19 cellular contexts compared by ENCODE assay signal in the genomic region with DNA sequence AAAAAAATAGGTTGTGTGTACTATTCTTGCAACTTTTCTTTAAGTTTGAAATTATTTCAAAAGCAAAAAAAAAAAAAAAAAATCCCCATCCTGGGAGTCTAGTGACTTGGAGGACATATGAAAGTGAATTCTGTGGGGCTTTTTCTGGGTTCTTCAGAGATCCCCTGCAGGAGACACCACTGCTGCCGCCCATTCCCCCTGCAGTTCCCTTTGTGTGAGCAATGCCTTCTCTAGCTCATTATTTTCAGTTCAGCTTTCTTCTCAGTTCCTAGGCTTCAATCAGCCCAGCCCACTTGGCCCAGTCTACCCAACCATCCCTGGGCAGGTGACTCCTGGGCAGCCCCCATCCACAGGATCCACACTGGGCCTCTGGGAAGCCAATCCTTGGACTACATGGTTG. TPM values are rescaled to one million over a fixed set of nuclear protein-coding genes. Genes with fewer than 3 reads are reported as not detected.
DNase-seq lines count a peak whose midpoint lies in the region; ATAC-seq, FAIRE-seq and TF ChIP-seq lines count a peak whose summit lies in the region.
"Had no signal": no experiment of that assay in that cellular context is flagged by ENCODE, and none has a peak within 500 bp of the region (broad histone marks: within the 10 kb centered on the region; RNA-seq: fewer than 3 reads in every experiment).

No MANE protein-coding gene starts in this region.

- BruUV-seq in GM12878 (replicated peaks; lab: Mats Ljungman, UMichigan): no TSS peak

- TF ChIP-seq EP300 in GM12878 (IDR thresholded peaks at IDR 0.05; ENCODE audit: borderline replicate concordance in 1 of 2, control insufficient read depth in 1 of 2, low read depth in 2 of 2, low read length in 2 of 2): no peak

- no peak overlapping the region for H3K4me3 Mint-ChIP-seq in activated naive CD8-positive, alpha-beta T cell
- H3K4me3 Mint-ChIP-seq in activated naive CD8-positive, alpha-beta T cell treated with anti-CD3 and anti-CD28 coated beads for 36 hours: no peak overlapping the region
- no peak overlapping the region for H3K4me3 Mint-ChIP-seq in activated T-helper 1 cell treated with anti-CD3 and anti-CD28 coated beads, Interleukin-12 subunit alpha, Interleukin-12 subunit beta, Interleukin-2, Interleukin-4 antibody, amounts not matched to agents 30 ng/mL and 10 ng/mL and 1 ng/mL, durations not matched to agents 14 hours and 24 hours and 36 hours
- H3K4me3 Mint-ChIP-seq in stimulated activated memory B cell treated with anti-CD40 and anti-IgM and Interleukin-4, amounts not matched to agents 10 μg/mL and 1 μg/mL and 100 μg/mL, for 72 hours: no peak overlapping the region
- H3K4me3 Mint-ChIP-seq: HFFc6 had no signal

- no peak overlapping the region for H3K27ac ChIP-seq in GM12878 (ENCODE audit: control insufficient read depth, insufficient read depth)

- H3K27ac Mint-ChIP-seq in activated naive CD8-positive, alpha-beta T cell: peak overlapping the region; percentile 51
- no peak overlapping the region for H3K27ac Mint-ChIP-seq in activated naive CD8-positive, alpha-beta T cell treated with anti-CD3 and anti-CD28 coated beads for 36 hours
- H3K27ac Mint-ChIP-seq in activated T-helper 1 cell treated with anti-CD3 and anti-CD28 coated beads, Interleukin-12 subunit alpha, Interleukin-12 subunit beta, Interleukin-2, Interleukin-4 antibody, amounts not matched to agents 30 ng/mL and 10 ng/mL and 1 ng/mL, durations not matched to agents 14 hours and 24 hours and 36 hours: peak overlapping the region; percentile 25
- no peak overlapping the region for H3K27ac Mint-ChIP-seq in stimulated activated memory B cell treated with anti-CD40 and anti-IgM and Interleukin-4, amounts not matched to agents 10 μg/mL and 1 μg/mL and 100 μg/mL, for 72 hours
- H3K27ac Mint-ChIP-seq: HFFc6 had no signal

- no peaks in the 10 kb centered on the region for H3K27me3 ChIP-seq in GM12878 (replicated peaks in 1 of 2; ENCODE audit: control insufficient read depth in 2 of 2, insufficient read depth in 2 of 2, low read length in 1 of 2)

- no peaks in the 10 kb centered on the region for H3K36me3 ChIP-seq in GM12878 (ENCODE audit: control insufficient read depth in 2 of 2, insufficient read depth in 2 of 2, low read length in 1 of 2)

- H3K9me3 ChIP-seq in GM12878 (replicated peaks; ENCODE audit: control insufficient read depth, insufficient read depth, low read length): no peaks in the 10 kb centered on the region

- no peak overlapping the region for H3K9ac ChIP-seq in GM12878 (ENCODE audit: control insufficient read depth, insufficient read depth, low read length)

- H3K36me3 Mint-ChIP-seq in activated naive CD8-positive, alpha-beta T cell: peaks cover 13% of the 10 kb centered on the region
- H3K36me3 Mint-ChIP-seq in activated naive CD8-positive, alpha-beta T cell treated with anti-CD3 and anti-CD28 coated beads for 36 hours: peaks cover 12% of the 10 kb centered on the region
- H3K36me3 Mint-ChIP-seq in activated T-helper 1 cell treated with anti-CD3 and anti-CD28 coated beads, Interleukin-12 subunit alpha, Interleukin-12 subunit beta, Interleukin-2, Interleukin-4 antibody, amounts not matched to agents 30 ng/mL and 10 ng/mL and 1 ng/mL, durations not matched to agents 14 hours and 24 hours and 36 hours (ENCODE audit: low read depth): peaks cover 25% of the 10 kb centered on the region
- H3K36me3 Mint-ChIP-seq in stimulated activated memory B cell treated with anti-CD40 and anti-IgM and Interleukin-4, amounts not matched to agents 10 μg/mL and 1 μg/mL and 100 μg/mL, for 72 hours: no peaks in the 10 kb centered on the region

- no peak for TF ChIP-seq RAD21 in GM12878 (IDR thresholded peaks at IDR 0.05; ENCODE audit: insufficient read depth, low read depth, low read length)

- intact Hi-C loops in activated T-helper 1 cell treated with anti-CD3 and anti-CD28 coated beads, Interleukin-12 subunit alpha, Interleukin-12 subunit beta, Interleukin-2, Interleukin-4 antibody, amounts not matched to agents 30 ng/mL and 10 ng/mL and 1 ng/mL, durations not matched to agents 14 hours and 24 hours and 36 hours (cut with micrococcal nuclease): no loop called here
- intact Hi-C loops in GM12878 (cut with micrococcal nuclease; ENCODE audit: unreplicated experiment): no loop called here

- no peak overlapping the region for H2AFZ ChIP-seq in GM12878 (ENCODE audit: control insufficient read depth, low read depth, low read length)

- POLR2A ChIA-PET in GM12878 (lab: Charles Lee): interaction anchor here (0.6 to 0.7 kb wide), 3 partner anchors 16 to 754 kb away, joined by 4 to 6 read pairs (median 4); a partner anchor contains a TSS

- no peaks in the 10 kb centered on the region for H3K9me3 Mint-ChIP-seq in activated naive CD8-positive, alpha-beta T cell (ENCODE audit: low read depth)
- peaks cover 4% of the 10 kb centered on the region for H3K9me3 Mint-ChIP-seq in activated naive CD8-positive, alpha-beta T cell treated with anti-CD3 and anti-CD28 coated beads for 36 hours
- H3K9me3 Mint-ChIP-seq in activated T-helper 1 cell treated with anti-CD3 and anti-CD28 coated beads, Interleukin-12 subunit alpha, Interleukin-12 subunit beta, Interleukin-2, Interleukin-4 antibody, amounts not matched to agents 30 ng/mL and 10 ng/mL and 1 ng/mL, durations not matched to agents 14 hours and 24 hours and 36 hours: peaks cover 13% of the 10 kb centered on the region
- peaks cover 5% of the 10 kb centered on the region for H3K9me3 Mint-ChIP-seq in stimulated activated memory B cell treated with anti-CD40 and anti-IgM and Interleukin-4, amounts not matched to agents 10 μg/mL and 1 μg/mL and 100 μg/mL, for 72 hours
- H3K9me3 Mint-ChIP-seq: HFFc6 had no signal

- H3K79me2 ChIP-seq in GM12878 (ENCODE audit: control insufficient read depth, insufficient read depth, low read length): no peaks in the 10 kb centered on the region

- SMC1A ChIA-PET in GM12878 (lab: Charles Lee; ENCODE audit: uncharacterized antibody, unreplicated experiment): no interaction called here

- no peak for TF ChIP-seq CTCF in GM12878 (IDR thresholded peaks at IDR 0.05 in 2 of 3, conservative IDR thresholded peaks at IDR 0.05 in 1 of 3; ENCODE audit: control insufficient read depth in 2 of 3, extremely low read depth in 1 of 3, insufficient read depth in 1 of 3, low read depth in 3 of 3, low read length in 3 of 3)

- no peaks in the 10 kb centered on the region for H4K20me1 ChIP-seq in GM12878 (ENCODE audit: control insufficient read depth, insufficient read depth)

- DNase-seq in activated naive CD8-positive, alpha-beta T cell treated with anti-CD3 and anti-CD28 coated beads for 36 hours: no peak
- no peak for DNase-seq in activated T-helper 1 cell treated with anti-CD3 and anti-CD28 coated beads, Interleukin-12 subunit alpha, Interleukin-12 subunit beta, Interleukin-2, Interleukin-4 antibody, amounts not matched to agents 30 ng/mL and 10 ng/mL and 1 ng/mL, durations not matched to agents 14 hours and 24 hours and 36 hours (ENCODE audit: low spot score)
- DNase-seq in GM12878 (ENCODE audit: low read depth, low spot score) (no peak), NCI-H226 (no peak)
- DNase-seq: ACHN, C1 segment of cervical spinal cord, H7, IMR-90, NCI-H187, NCI-H2227 treated with DMSO at 0.1 percent for 48 hours, SHP77 had no signal

- RAD21 ChIA-PET in GM12878 (lab: Charles Lee; ENCODE audit: unreplicated experiment): interaction anchor here (0.6 kb wide), 1 partner anchor 83 kb away, joined by 3 read pairs; no protein-coding TSS in a partner anchor

- peaks cover 40% of the 10 kb centered on the region for H3K4me1 Mint-ChIP-seq in activated naive CD8-positive, alpha-beta T cell (ENCODE audit: low read depth)
- peaks cover 46% of the 10 kb centered on the region for H3K4me1 Mint-ChIP-seq in activated naive CD8-positive, alpha-beta T cell treated with anti-CD3 and anti-CD28 coated beads for 36 hours
- H3K4me1 Mint-ChIP-seq in activated T-helper 1 cell treated with anti-CD3 and anti-CD28 coated beads, Interleukin-12 subunit alpha, Interleukin-12 subunit beta, Interleukin-2, Interleukin-4 antibody, amounts not matched to agents 30 ng/mL and 10 ng/mL and 1 ng/mL, durations not matched to agents 14 hours and 24 hours and 36 hours (ENCODE audit: low read depth): peaks cover 66% of the 10 kb centered on the region
- peaks cover 4% of the 10 kb centered on the region for H3K4me1 Mint-ChIP-seq in stimulated activated memory B cell treated with anti-CD40 and anti-IgM and Interleukin-4, amounts not matched to agents 10 μg/mL and 1 μg/mL and 100 μg/mL, for 72 hours

- no peak for TF ChIP-seq POLR2A in GM12878 (IDR thresholded peaks at IDR 0.05; ENCODE audit: low read depth, low read length)

- no peak for FAIRE-seq in GM12878 (lab: Jason Lieb, UNC)
- FAIRE-seq: D721Med had no signal

- H3K4me3 ChIP-seq in GM12878: no peak overlapping the region

- 0% methylated on average over 1 of the region's 1 CpG for WGBS in GM12878 (ENCODE audit: insufficient coverage, insufficient replicate concordance, low lambda C conversion rate, missing lambda C conversion rate)

- in situ Hi-C loops in GM12878 (cut with MboI): no loop called here

- ATAC-seq in GM12878 (peak; percentile 52), GM18867 (IDR thresholded peaks at IDR 0.05; ENCODE audit: unreplicated experiment) (no peak)
- peak; percentile 43 for ATAC-seq in stimulated activated memory B cell treated with anti-CD40 and anti-IgM and Interleukin-4, amounts not matched to agents 10 μg/mL and 1 μg/mL and 100 μg/mL, for 72 hours

- no peak overlapping the region for H3K4me2 ChIP-seq in GM12878 (ENCODE audit: control insufficient read depth, insufficient read depth)

- no peaks in the 10 kb centered on the region for H3K27me3 Mint-ChIP-seq in activated naive CD8-positive, alpha-beta T cell
- no peaks in the 10 kb centered on the region for H3K27me3 Mint-ChIP-seq in activated naive CD8-positive, alpha-beta T cell treated with anti-CD3 and anti-CD28 coated beads for 36 hours
- no peaks in the 10 kb centered on the region for H3K27me3 Mint-ChIP-seq in activated T-helper 1 cell treated with anti-CD3 and anti-CD28 coated beads, Interleukin-12 subunit alpha, Interleukin-12 subunit beta, Interleukin-2, Interleukin-4 antibody, amounts not matched to agents 30 ng/mL and 10 ng/mL and 1 ng/mL, durations not matched to agents 14 hours and 24 hours and 36 hours (ENCODE audit: insufficient read depth)
- H3K27me3 Mint-ChIP-seq in stimulated activated memory B cell treated with anti-CD40 and anti-IgM and Interleukin-4, amounts not matched to agents 10 μg/mL and 1 μg/mL and 100 μg/mL, for 72 hours: no peaks in the 10 kb centered on the region

- H3K4me1 ChIP-seq in GM12878 (ENCODE audit: control insufficient read depth, insufficient read depth, low read length): no peaks in the 10 kb centered on the region; the same call in 1 of the 2 replicates

- CTCF ChIA-PET in GM12878 (lab: Yijun Ruan, JAX): interaction anchor here (0.6 to 1.6 kb wide), 5 partner anchors 10 to 145 kb away, joined by 3 to 4 read pairs (median 3); a partner anchor contains a TSS

RNA-seq across cellular contexts. Expression of a gene that starts 16.8 kb away (rescaled TPM):
- under 1 TPM in 1 of 2 experiments, not detected in 1; 0.36 TPM for total RNA-seq in activated naive CD8-positive, alpha-beta T cell treated with anti-CD3 and anti-CD28 coated beads for 36 hours
- total RNA-seq in activated T-helper 1 cell treated with anti-CD3 and anti-CD28 coated beads, Interleukin-12 subunit alpha, Interleukin-12 subunit beta, Interleukin-2, Interleukin-4 antibody, amounts not matched to agents 30 ng/mL and 10 ng/mL and 1 ng/mL, durations not matched to agents 14 hours and 24 hours and 36 hours: 15.9 and 17.9 TPM in 2 replicates
- not detected in 2 replicates for total RNA-seq in GM12878 (2013; cell fraction: nucleolus; rRNA removed)
- not detected in 2 replicates for total RNA-seq in GM12878 (2014; rRNA removed)
- total RNA-seq in GM12878 (2014; rRNA removed; fragmentation: Illumina TruSeq; extraction: Trizol): not detected in 2 replicates
- total RNA-seq in GM12878 (2021): not detected in 2 replicates
- polyA plus RNA-seq in GM12878 (2011; ENCODE audit: low read depth): not detected
- 0.10 and 0.15 TPM in 2 replicates for polyA plus RNA-seq in GM12878 (2011; rRNA removed)
- 0.07 TPM in 1 of 2 replicates, not detected in the other for polyA plus RNA-seq in GM12878 (2011; cell fraction: cytosol; rRNA removed)
- polyA plus RNA-seq in GM12878 (2011; cell fraction: nucleus; rRNA removed): 0.13 TPM in 1 of 2 replicates, not detected in the other
- not detected in 2 replicates for polyA plus RNA-seq in GM12878 (2012)
- not detected in 2 replicates for polyA plus RNA-seq in GM12878 (2014; fragmentation: Illumina TruSeq; extraction: Trizol)
- under 1 TPM; 0.04 to 0.27 TPM for polyA plus RNA-seq in GM12878 (2014; fragmentation: Nextera tagmentation; extraction: Ambion mirVana)
- 0.05 TPM in 1 of 2 replicates, not detected in the other for polyA plus RNA-seq in GM12878 (2014; rRNA removed)
- not detected for polyA plus RNA-seq in GM12878 (2016; fragmentation: Nextera tagmentation; extraction: Ambion mirVana)
- 0.26 TPM in 1 of 2 replicates, not detected in the other for polyA minus RNA-seq in GM12878 (2011; rRNA and poly(A)+ RNA removed)
- polyA minus RNA-seq in GM12878 (2011; cell fraction: cytosol; rRNA and poly(A)+ RNA removed): not detected in 2 replicates
- not detected in 2 replicates for polyA minus RNA-seq in GM12878 (2011; cell fraction: nucleus; rRNA and poly(A)+ RNA removed)
- total RNA-seq: H7, HFFc6, HT-29 had no signal

RNA-seq across cellular contexts. Expression of a gene that starts 34.4 kb away (rescaled TPM):
- 100 to 1,000 TPM; 194 to 204 TPM for total RNA-seq in activated naive CD8-positive, alpha-beta T cell treated with anti-CD3 and anti-CD28 coated beads for 36 hours
- total RNA-seq in activated T-helper 1 cell treated with anti-CD3 and anti-CD28 coated beads, Interleukin-12 subunit alpha, Interleukin-12 subunit beta, Interleukin-2, Interleukin-4 antibody, amounts not matched to agents 30 ng/mL and 10 ng/mL and 1 ng/mL, durations not matched to agents 14 hours and 24 hours and 36 hours: 378 and 384 TPM in 2 replicates
- 130 and 146 TPM in 2 replicates for total RNA-seq in GM12878 (2013; cell fraction: nucleolus; rRNA removed)
- total RNA-seq in GM12878 (2014; rRNA removed) (57.0 and 61.6 TPM in 2 replicates), GM12878 (2014; rRNA removed; fragmentation: Illumina TruSeq; extraction: Trizol) (78.2 and 81.8 TPM in 2 replicates), GM12878 (2021) (62.6 and 67.5 TPM in 2 replicates)
- polyA plus RNA-seq in GM12878 (2011; ENCODE audit: low read depth): 53.6 TPM
- polyA plus RNA-seq in GM12878 (2011; rRNA removed) (119 and 148 TPM in 2 replicates), GM12878 (2014; fragmentation: Illumina TruSeq; extraction: Trizol) (88.2 and 103 TPM in 2 replicates), GM12878 (2014; fragmentation: Nextera tagmentation; extraction: Ambion mirVana) (100 to 1,000 TPM; 117 to 121 TPM), GM12878 (2014; rRNA removed) (64.3 and 83.5 TPM in 2 replicates), GM12878 (2016; fragmentation: Nextera tagmentation; extraction: Ambion mirVana) (100 to 1,000 TPM; 105 to 115 TPM)
- 74.9 and 86.1 TPM in 2 replicates for polyA plus RNA-seq in GM12878 (2011; cell fraction: cytosol; rRNA removed)
- polyA plus RNA-seq in GM12878 (2011; cell fraction: nucleus; rRNA removed): 263 and 305 TPM in 2 replicates
- polyA plus RNA-seq in GM12878 (2012): 66.3 and 74.1 TPM in 2 replicates
- polyA minus RNA-seq in GM12878 (2011; rRNA and poly(A)+ RNA removed): 73.3 and 83.2 TPM in 2 replicates
- polyA minus RNA-seq in GM12878 (2011; cell fraction: cytosol; rRNA and poly(A)+ RNA removed): 22.2 and 25.5 TPM in 2 replicates
- polyA minus RNA-seq in GM12878 (2011; cell fraction: nucleus; rRNA and poly(A)+ RNA removed): 105 and 127 TPM in 2 replicates
- total RNA-seq: H7, HT-29, M059J, RPMI7951 had no signal

RNA-seq across cellular contexts. Expression of a gene that starts 46.2 kb away (rescaled TPM):
- 10 to 100 TPM; 11.4 to 13.1 TPM for total RNA-seq in activated naive CD8-positive, alpha-beta T cell treated with anti-CD3 and anti-CD28 coated beads for 36 hours
- total RNA-seq in activated T-helper 1 cell treated with anti-CD3 and anti-CD28 coated beads, Interleukin-12 subunit alpha, Interleukin-12 subunit beta, Interleukin-2, Interleukin-4 antibody, amounts not matched to agents 30 ng/mL and 10 ng/mL and 1 ng/mL, durations not matched to agents 14 hours and 24 hours and 36 hours: 501 and 509 TPM in 2 replicates
- 0.69 TPM in 1 of 2 replicates, not detected in the other for total RNA-seq in GM12878 (2013; cell fraction: nucleolus; rRNA removed)
- total RNA-seq in GM12878 (2014; rRNA removed) (0.22 and 0.34 TPM in 2 replicates), GM12878 (2014; rRNA removed; fragmentation: Illumina TruSeq; extraction: Trizol) (0.18 TPM in 1 of 2 replicates, not detected in the other), GM12878 (2021) (0.24 and 0.51 TPM in 2 replicates)
- not detected for polyA plus RNA-seq in GM12878 (2011; ENCODE audit: low read depth)
- polyA plus RNA-seq in GM12878 (2011; rRNA removed) (0.13 and 0.26 TPM in 2 replicates), GM12878 (2014; fragmentation: Illumina TruSeq; extraction: Trizol) (0.13 TPM in 1 of 2 replicates, not detected in the other), GM12878 (2014; fragmentation: Nextera tagmentation; extraction: Ambion mirVana) (under 1 TPM; 0.07 to 0.08 TPM), GM12878 (2014; rRNA removed) (0.26 TPM in 1 of 2 replicates, not detected in the other), GM12878 (2016; fragmentation: Nextera tagmentation; extraction: Ambion mirVana) (under 1 TPM; 0.20 to 0.48 TPM)
- 0.31 and 0.32 TPM in 2 replicates for polyA plus RNA-seq in GM12878 (2011; cell fraction: cytosol; rRNA removed)
- 0.18 TPM in 1 of 2 replicates, not detected in the other for polyA plus RNA-seq in GM12878 (2011; cell fraction: nucleus; rRNA removed)
- 1.2 and 3.6 TPM in 2 replicates for polyA plus RNA-seq in GM12878 (2012)
- polyA minus RNA-seq in GM12878 (2011; rRNA and poly(A)+ RNA removed): not detected in 2 replicates
- not detected in 2 replicates for polyA minus RNA-seq in GM12878 (2011; cell fraction: cytosol; rRNA and poly(A)+ RNA removed)
- polyA minus RNA-seq in GM12878 (2011; cell fraction: nucleus; rRNA and poly(A)+ RNA removed): not detected in 2 replicates

Comparison
In these comparisons a context has a peak if more than half of its experiments do, and no peak if none do; other contexts are left out.
1. H3K27ac Mint-ChIP-seq: peak in activated naive CD8-positive, alpha-beta T cell (single experiment) and activated T-helper 1 cell treated with anti-CD3 and anti-CD28 coated beads, Interleukin-12 subunit alpha, Interleukin-12 subunit beta, Interleukin-2, Interleukin-4 antibody, amounts not matched to agents 30 ng/mL and 10 ng/mL and 1 ng/mL, durations not matched to agents 14 hours and 24 hours and 36 hours (single experiment); none in activated naive CD8-positive, alpha-beta T cell treated with anti-CD3 and anti-CD28 coated beads for 36 hours (single experiment) and stimulated activated memory B cell treated with anti-CD40 and anti-IgM and Interleukin-4, amounts not matched to agents 10 μg/mL and 1 μg/mL and 100 μg/mL, for 72 hours (single experiment).
2. RNA of a gene that starts 16.8 kb away (total RNA-seq): 15.9 to 17.9 TPM in activated T-helper 1 cell treated with anti-CD3 and anti-CD28 coated beads, Interleukin-12 subunit alpha, Interleukin-12 subunit beta, Interleukin-2, Interleukin-4 antibody, amounts not matched to agents 30 ng/mL and 10 ng/mL and 1 ng/mL, durations not matched to agents 14 hours and 24 hours and 36 hours; 0.36 TPM in activated naive CD8-positive, alpha-beta T cell treated with anti-CD3 and anti-CD28 coated beads for 36 hours and not detected in GM12878; every median in the first group is over 10 times any median in the second.
3. RNA of a gene that starts 46.2 kb away (total RNA-seq): 501 to 509 TPM in activated T-helper 1 cell treated with anti-CD3 and anti-CD28 coated beads, Interleukin-12 subunit alpha, Interleukin-12 subunit beta, Interleukin-2, Interleukin-4 antibody, amounts not matched to agents 30 ng/mL and 10 ng/mL and 1 ng/mL, durations not matched to agents 14 hours and 24 hours and 36 hours; 11.4 to 13.1 TPM in activated naive CD8-positive, alpha-beta T cell treated with anti-CD3 and anti-CD28 coated beads for 36 hours and 0.18 to 0.69 TPM in GM12878; every median in the first group is over 10 times any median in the second.